8 cellular contexts compared by ENCODE assay signal in genomic region chr10:72334832-72335393, GRCh38. TPM values are rescaled to one million over a fixed set of nuclear protein-coding genes. Genes with fewer than 3 reads are reported as not detected.
DNase-seq lines count a peak whose midpoint lies in the region; ATAC-seq and TF ChIP-seq lines count a peak whose summit lies in the region.

No MANE protein-coding gene starts in this region.

- intact Hi-C loops in CD8-positive, alpha-beta T cell (cut with DNase I, micrococcal nuclease), result loop anchor here (1.0 to 5.0 kb wide), 7 partner anchors 15 to 248 kb away; partner anchors contain the start of gene SPOCK2 (in 2 of the 2)
- intact Hi-C loops in dorsolateral prefrontal cortex (cut with DNase I), result loop anchor here (5.0 to 10.0 kb wide), 7 partner anchors 78 to 1020 kb away; partner anchors contain the start of genes CHST3 (in 1 of the 2) and SLC29A3 (in 1 of the 2)

- H3K9me3 Mint-ChIP-seq in CD8-positive, alpha-beta T cell, result no peaks in the 10 kb centered on the region
- no peaks in the 10 kb centered on the region for H3K9me3 Mint-ChIP-seq in activated CD4-positive, alpha-beta T cell treated with anti-CD3 and anti-CD28 coated beads, Interleukin-2, amount 10 ng/mL, durations not matched to agents 7 days and 5 days

- peaks cover 71% of the 10 kb centered on the region for H3K4me1 Mint-ChIP-seq in CD8-positive, alpha-beta T cell (ENCODE audit: low read depth)
- peaks cover 76% of the 10 kb centered on the region for H3K4me1 Mint-ChIP-seq in activated CD4-positive, alpha-beta T cell treated with anti-CD3 and anti-CD28 coated beads, Interleukin-2, amount 10 ng/mL, durations not matched to agents 7 days and 5 days

- H3K4me3 Mint-ChIP-seq in CD8-positive, alpha-beta T cell, result peak overlapping the region; percentile 59
- H3K4me3 Mint-ChIP-seq in activated CD4-positive, alpha-beta T cell treated with anti-CD3 and anti-CD28 coated beads, Interleukin-2, amount 10 ng/mL, durations not matched to agents 7 days and 5 days, result peak overlapping the region; percentile 33

- H3K4me3 ChIP-seq in CD8-positive, alpha-beta T cell (ENCODE audit: low read depth, low read length), result peak overlapping the region; percentile 44
- H3K4me3 ChIP-seq in dorsolateral prefrontal cortex, result peak overlapping the region in 8 of 59 donors; percentile 7 to 24 (median 16)

- POLR2A ChIA-PET in CD8-positive, alpha-beta T cell (lab: Charles Lee), result interaction anchor here (1.0 to 6.6 kb wide), 8 partner anchors 9 to 207 kb away, joined by 3 to 42 read pairs (median 3); partner anchors contain the start of genes ASCC1 and DDIT4
- POLR2A ChIA-PET in activated CD4-positive, alpha-beta T cell treated with anti-CD3 and anti-CD28 coated beads, Interleukin-2, amount 10 ng/mL, durations not matched to agents 7 days and 5 days (lab: Charles Lee), result interaction anchor here (0.8 to 1.0 kb wide), 3 partner anchors 32 to 74 kb away, joined by 3 to 4 read pairs (median 3); no protein-coding TSS in a partner anchor

- H3K27ac ChIP-seq in CD8-positive, alpha-beta T cell (ENCODE audit: low read depth, low read length), result peak overlapping the region; percentile 76
- H3K27ac ChIP-seq in dorsolateral prefrontal cortex, result peak overlapping the region; percentile 71 to 99 (median 95)

- CTCF ChIA-PET in CD8-positive, alpha-beta T cell (lab: Charles Lee), result interaction anchor here (0.8 to 8.2 kb wide), 15 partner anchors 15 to 438 kb away, joined by 3 to 106 read pairs (median 11); partner anchors contain the start of genes ANAPC16, ASCC1 and DDIT4
- CTCF ChIA-PET in activated CD4-positive, alpha-beta T cell treated with anti-CD3 and anti-CD28 coated beads, Interleukin-2, amount 10 ng/mL, durations not matched to agents 7 days and 5 days (lab: Charles Lee), result interaction anchor here (0.7 to 5.8 kb wide), 17 partner anchors 8 to 286 kb away, joined by 3 to 37 read pairs (median 4); partner anchors contain the start of gene DDIT4

- H3K4me1 ChIP-seq in CD8-positive, alpha-beta T cell (ENCODE audit: insufficient read depth, low read length), result peaks cover 67% of the 10 kb centered on the region

- peaks cover 10% of the 10 kb centered on the region for H3K36me3 ChIP-seq in CD8-positive, alpha-beta T cell (ENCODE audit: insufficient read depth, low read length)

- peak; percentile 74 to 95 (median 82) for DNase-seq in CD8-positive, alpha-beta T cell
- DNase-seq in KBM-7 (peak; percentile 98), dorsolateral prefrontal cortex (peak in 6 of 10 donors; percentile 57 to 80 (median 73)), midbrain (lab: John Stamatoyannopoulos, UW) (peak; percentile 58), iPS-NIHi7 (ENCODE audit: extremely low spot score) (no peak)
- peak; percentile 92 for DNase-seq in activated CD4-positive, alpha-beta T cell treated with anti-CD3 and anti-CD28 coated beads, Interleukin-2, amount 10 ng/mL, durations not matched to agents 7 days and 5 days
- DNase-seq in stimulated activated CD8-positive, alpha-beta memory T cell treated with anti-CD3 and anti-CD28 coated beads, Interleukin-7, amount 100 ng/mL, for 4 hours (ENCODE audit: low read depth in 2 of 2), result peak; percentile 66 to 72

- H3K27me3 Mint-ChIP-seq in CD8-positive, alpha-beta T cell (ENCODE audit: low read depth), result no peaks in the 10 kb centered on the region
- H3K27me3 Mint-ChIP-seq in activated CD4-positive, alpha-beta T cell treated with anti-CD3 and anti-CD28 coated beads, Interleukin-2, amount 10 ng/mL, durations not matched to agents 7 days and 5 days, result no peaks in the 10 kb centered on the region

- no peak for TF ChIP-seq CTCF in CD8-positive, alpha-beta T cell (IDR thresholded peaks at IDR 0.05)
- TF ChIP-seq CTCF in dorsolateral prefrontal cortex (IDR thresholded peaks at IDR 0.05 in 54 of 56, conservative IDR thresholded peaks at IDR 0.05 in 2 of 56; ENCODE audit: low read depth in 1 of 56, partially characterized antibody in 56 of 56), result peak in 19 of 56 donors; percentile 3 to 30 (median 16)

- no peaks in the 10 kb centered on the region for H3K9me3 ChIP-seq in CD8-positive, alpha-beta T cell (ENCODE audit: low read length)

- in situ Hi-C loops in KBM-7 (cut with MboI; ENCODE audit: low pct_unique_long_range_greater_than_20kb, low sequenced_read_pairs), result loop anchor here (25.0 kb wide), 3 partner anchors 198 to 998 kb away; no protein-coding TSS in a partner anchor

- peak overlapping the region; percentile 99 for H3K27ac Mint-ChIP-seq in CD8-positive, alpha-beta T cell
- peak overlapping the region; percentile 90 for H3K27ac Mint-ChIP-seq in activated CD4-positive, alpha-beta T cell treated with anti-CD3 and anti-CD28 coated beads, Interleukin-2, amount 10 ng/mL, durations not matched to agents 7 days and 5 days

- peaks cover 22% of the 10 kb centered on the region for H3K36me3 Mint-ChIP-seq in CD8-positive, alpha-beta T cell
- peaks cover 32% of the 10 kb centered on the region for H3K36me3 Mint-ChIP-seq in activated CD4-positive, alpha-beta T cell treated with anti-CD3 and anti-CD28 coated beads, Interleukin-2, amount 10 ng/mL, durations not matched to agents 7 days and 5 days (ENCODE audit: low read depth)

- H3K27me3 ChIP-seq in CD8-positive, alpha-beta T cell (ENCODE audit: insufficient read depth, low read length), result no peaks in the 10 kb centered on the region
- H3K27me3 ChIP-seq in dorsolateral prefrontal cortex, result no peaks in the 10 kb centered on the region

- peak; percentile 51 for ATAC-seq in CD8-positive, alpha-beta T cell
- ATAC-seq in GM21423 (IDR thresholded peaks at IDR 0.05; ENCODE audit: unreplicated experiment), result peak; percentile 50

RNA-seq across cellular contexts. Expression of gene DNAJB12, which starts 19.8 kb away (rescaled TPM):
- 10 to 100 TPM; 33.9 to 37.5 TPM for total RNA-seq in CD8-positive, alpha-beta T cell
- 10 to 100 TPM; 31.8 to 34.5 TPM for total RNA-seq in activated CD4-positive, alpha-beta T cell treated with anti-CD3 and anti-CD28 coated beads, Interleukin-2, amount 10 ng/mL, durations not matched to agents 7 days and 5 days
- 10 to 100 TPM; 25.5 to 44.3 (median 34.1) TPM for total RNA-seq in dorsolateral prefrontal cortex
